In genomic region chr1:149102574-149102973, GRCh38 we compare ENCODE assay signal across 8 cellular contexts. TPM values are rescaled to one million over a fixed set of nuclear protein-coding genes. Genes with fewer than 3 reads are reported as not detected.
DNase-seq lines count a peak whose midpoint lies in the region; TF ChIP-seq lines count a peak whose summit lies in the region.
"Not testable (repeated sequence)": the region's sequence is repeated elsewhere in the genome, so short reads cannot be mapped to it uniquely, and the experiment has no call there.

No MANE protein-coding gene starts in this region.

- intact Hi-C loops in OCI-LY7 (cut with micrococcal nuclease; ENCODE audit: unreplicated experiment): not testable (repeated sequence)

- CTCF ChIA-PET in BJ (lab: Yijun Ruan, JAX); OCI-LY7 (lab: Charles Lee; ENCODE audit: unreplicated experiment); activated CD4-positive, alpha-beta memory T cell treated with anti-CD3 and anti-CD28 coated beads, Interleukin-2, amount 10 ng/mL, durations not matched to agents 7 days and 5 days (lab: Charles Lee): not testable (repeated sequence)

- H2AFZ ChIP-seq in GM23248; OCI-LY7 (ENCODE audit: low read length): not testable (repeated sequence)

- not testable (repeated sequence) for H3K9me3 Mint-ChIP-seq in activated CD4-positive, alpha-beta memory T cell treated with anti-CD3 and anti-CD28 coated beads, Interleukin-2, amount 10 ng/mL, durations not matched to agents 7 days and 5 days; nephron

- 0 to 4% methylated on average over 6 to 8 of the region's 16 CpGs for WGBS in GM23248 (ENCODE audit: low coverage in 1 of 2, low lambda C conversion rate in 2 of 2, missing lambda C conversion rate in 2 of 2), 2 experiments

- H3K9me3 ChIP-seq in GM23248 (ENCODE audit: low read depth); OCI-LY7 (ENCODE audit: low read length): not testable (repeated sequence)

- TF ChIP-seq CTCF in BJ (IDR thresholded peaks at IDR 0.05; ENCODE audit: insufficient read depth, low read depth, low read length); OCI-LY7 (conservative IDR thresholded peaks at IDR 0.05; ENCODE audit: low read length); astrocyte of the cerebellum (IDR thresholded peaks at IDR 0.05; ENCODE audit: low read depth, low read length, missing control alignments); fibroblast of villous mesenchyme (IDR thresholded peaks at IDR 0.05; ENCODE audit: insufficient read depth, low read depth, low read length); nephron (IDR thresholded peaks at IDR 0.05; ENCODE audit: unreplicated experiment in 3 of 3): not testable (repeated sequence)

- in situ Hi-C loops in GM23248 (cut with MboI); astrocyte of the cerebellum (cut with HindIII; ENCODE audit: low sequenced_read_pairs): not testable (repeated sequence)

- H3K27ac Mint-ChIP-seq in activated CD4-positive, alpha-beta memory T cell treated with anti-CD3 and anti-CD28 coated beads, Interleukin-2, amount 10 ng/mL, durations not matched to agents 7 days and 5 days; nephron: not testable (repeated sequence)

- POLR2A ChIA-PET in BJ (lab: Charles Lee); OCI-LY7 (lab: Charles Lee); activated CD4-positive, alpha-beta memory T cell treated with anti-CD3 and anti-CD28 coated beads, Interleukin-2, amount 10 ng/mL, durations not matched to agents 7 days and 5 days (lab: Charles Lee): not testable (repeated sequence)

- H3K27ac ChIP-seq in GM23248: peak overlapping the region; percentile 60
- not testable (repeated sequence) for H3K27ac ChIP-seq in OCI-LY7 (ENCODE audit: low read depth, low read length, poor library complexity, severe bottlenecking)

- peak overlapping the region; percentile 100 for H3K4me3 Mint-ChIP-seq in activated CD4-positive, alpha-beta memory T cell treated with anti-CD3 and anti-CD28 coated beads, Interleukin-2, amount 10 ng/mL, durations not matched to agents 7 days and 5 days
- peak overlapping the region; percentile 58 to 78 (median 64) for H3K4me3 Mint-ChIP-seq in nephron

- peaks cover 23% of the 10 kb centered on the region for H3K79me2 ChIP-seq in GM23248 (ENCODE audit: insufficient read depth)
- H3K79me2 ChIP-seq in OCI-LY7 (ENCODE audit: insufficient read depth, low read depth, low read length): not testable (repeated sequence)

- H3K4me3 ChIP-seq in BJ (ENCODE audit: low read depth, low read length): peak overlapping the region; percentile 29
- peak overlapping the region; percentile 66 for H3K4me3 ChIP-seq in GM23248
- H3K4me3 ChIP-seq in OCI-LY7 (ENCODE audit: low read depth, low read length, poor library complexity, severe bottlenecking): peak overlapping the region; percentile 63
- H3K4me3 ChIP-seq in astrocyte of the cerebellum (ENCODE audit: low read depth, low read length): peak overlapping the region; percentile 37
- H3K4me3 ChIP-seq in fibroblast of villous mesenchyme (ENCODE audit: low read depth, low read length): peak overlapping the region; percentile 41

- peak overlapping the region; percentile 73 for H3K4me2 ChIP-seq in GM23248 (ENCODE audit: unreplicated experiment)
- peak overlapping the region; percentile 46; the same call in 1 of the 2 replicates for H3K4me2 ChIP-seq in OCI-LY7 (ENCODE audit: low read length)

- H3K9me2 ChIP-seq in GM23248 (ENCODE audit: insufficient read depth); OCI-LY7 (ENCODE audit: insufficient read depth, low read length): not testable (repeated sequence)

- H3K36me3 ChIP-seq in BJ (ENCODE audit: control insufficient read depth, insufficient read depth, low read length); GM23248 (ENCODE audit: low read depth); OCI-LY7 (ENCODE audit: insufficient read depth, low read length): not testable (repeated sequence)

- not testable (repeated sequence) for DNase-seq in BJ (ENCODE audit: low read depth); GM23248; OCI-LY7 (ENCODE audit: low spot score); astrocyte of the cerebellum (ENCODE audit: low read depth); fibroblast of villous mesenchyme (ENCODE audit: low read depth)
- peak; percentile 61 for DNase-seq in activated CD4-positive, alpha-beta memory T cell treated with anti-CD3 and anti-CD28 coated beads, Interleukin-2, amount 10 ng/mL, durations not matched to agents 7 days and 5 days
- peak; percentile 3 to 16 (median 8) for DNase-seq in stimulated activated CD4-positive, alpha-beta T cell treated with anti-CD3 and anti-CD28 coated beads, TNF-alpha, amount 100 ng/mL, for 48 hours (ENCODE audit: low read depth in 3 of 3)

- H3K27me3 Mint-ChIP-seq in activated CD4-positive, alpha-beta memory T cell treated with anti-CD3 and anti-CD28 coated beads, Interleukin-2, amount 10 ng/mL, durations not matched to agents 7 days and 5 days; nephron (ENCODE audit: low read depth): not testable (repeated sequence)

- not testable (repeated sequence) for H3K27me3 ChIP-seq in BJ (ENCODE audit: control insufficient read depth, insufficient read depth, low read length); GM23248 (replicated peaks; ENCODE audit: insufficient read depth)

- not testable (repeated sequence) for BruUV-seq in OCI-LY7 (replicated peaks; lab: Mats Ljungman, UMichigan)

- not testable (repeated sequence) for H4K20me1 ChIP-seq in GM23248 (ENCODE audit: insufficient read depth); OCI-LY7 (ENCODE audit: insufficient read depth, low read length)

- H3F3A ChIP-seq in GM23248 (ENCODE audit: insufficient read depth): not testable (repeated sequence)

- not testable (repeated sequence) for H3K36me3 Mint-ChIP-seq in activated CD4-positive, alpha-beta memory T cell treated with anti-CD3 and anti-CD28 coated beads, Interleukin-2, amount 10 ng/mL, durations not matched to agents 7 days and 5 days (ENCODE audit: low read depth); nephron (ENCODE audit: low read depth)

- H3K4me1 Mint-ChIP-seq in activated CD4-positive, alpha-beta memory T cell treated with anti-CD3 and anti-CD28 coated beads, Interleukin-2, amount 10 ng/mL, durations not matched to agents 7 days and 5 days; nephron: not testable (repeated sequence)

- peak overlapping the region; percentile 57 for H3K9ac ChIP-seq in GM23248

- not testable (repeated sequence) for H3K4me1 ChIP-seq in GM23248 (ENCODE audit: insufficient read depth); OCI-LY7 (ENCODE audit: insufficient read depth, low read length, poor library complexity, severe bottlenecking)

RNA-seq across cellular contexts. Expression of gene NBPF9, which starts 0.8 kb away (rescaled TPM):
- polyA plus RNA-seq in BJ (2011; rRNA removed): 17.7 and 19.5 TPM in 2 replicates
- polyA minus RNA-seq in BJ (2011; rRNA and poly(A)+ RNA removed): 19.1 and 19.6 TPM in 2 replicates
- 14.3 and 15.9 TPM in 2 replicates for total RNA-seq in GM23248 (2014; rRNA removed; shearing (Covaris generic))
- 8.0 and 9.4 TPM in 2 replicates for polyA plus RNA-seq in GM23248 (2016; fragmentation: Nextera tagmentation; extraction: Ambion mirVana)
- 23.9 and 24.3 TPM in 2 replicates for total RNA-seq in OCI-LY7 (2014; rRNA removed; shearing (Covaris generic))
- 33.8 and 36.9 TPM in 2 replicates for total RNA-seq in OCI-LY7 (2022)
- 10 to 100 TPM; 27.5 to 28.8 TPM for total RNA-seq in activated CD4-positive, alpha-beta memory T cell treated with anti-CD3 and anti-CD28 coated beads, Interleukin-2, amount 10 ng/mL, durations not matched to agents 7 days and 5 days
- total RNA-seq in fibroblast of villous mesenchyme: 24.5 and 25.0 TPM in 2 replicates
